31 cellular contexts compared by ENCODE assay signal in the genomic region with DNA sequence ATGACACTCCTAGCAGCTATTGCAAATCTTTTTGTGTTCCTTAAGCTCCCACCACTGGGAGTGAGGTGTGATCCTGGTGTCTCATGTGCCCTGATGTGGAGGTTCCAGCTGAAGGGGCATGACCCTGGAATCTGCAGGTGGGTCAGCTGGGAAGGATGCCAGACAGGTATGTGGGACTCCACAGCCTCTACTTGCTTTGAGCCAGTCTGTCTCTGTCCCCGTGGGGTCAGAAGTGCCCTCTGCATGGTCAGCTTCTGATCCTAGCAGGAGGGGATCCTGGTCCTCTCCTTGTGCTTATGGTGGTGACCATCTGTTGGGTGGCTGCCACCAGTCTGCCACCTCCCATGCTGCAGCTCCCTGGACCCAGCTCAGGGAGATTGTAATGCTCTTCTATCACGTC.
"Had no signal": no experiment of that assay in that cellular context is flagged by ENCODE, and none has a peak within 500 bp of the region (broad histone marks: within the 10 kb centered on the region; RNA-seq: fewer than 3 reads in every experiment).

No MANE protein-coding gene starts in this region.

- ATAC-seq: activated CD4-positive, alpha-beta T cell treated with anti-CD3 and anti-CD28 coated beads for 36 hours; activated CD8-positive, alpha-beta T cell treated with anti-CD3 and anti-CD28 coated beads, Interleukin-2, amount 10 ng/mL, durations not matched to agents 7 days and 5 days; activated T-cell treated with anti-CD3 and anti-CD28 coated beads, Interleukin-2, amount 50 U/mL, for 4 hours; activated T-helper 17 cell treated with anti-CD3 and anti-CD28 coated beads, Interleukin-2, amount 50 U/mL, for 72 hours; T-helper 17 cell had no signal

- H3K36me3 ChIP-seq: brain microvascular endothelial cell had no signal

- H3K4me1 Mint-ChIP-seq: activated CD4-positive, alpha-beta T cell treated with anti-CD3 and anti-CD28 coated beads for 36 hours; activated CD4-positive, alpha-beta T cell treated with anti-CD3 and anti-CD28 coated beads, Interleukin-2, amount 10 ng/mL, durations not matched to agents 24 days and 14 days; activated T-helper 17 cell treated with anti-CD3 and anti-CD28 coated beads, Interleukin-2, amount 50 U/mL, for 72 hours; central memory CD8-positive, alpha-beta T cell; T-helper 17 cell had no signal

- DNase-seq: activated CD4-positive, alpha-beta memory T cell treated with anti-CD3 and anti-CD28 coated beads for 36 hours; activated CD4-positive, alpha-beta T cell treated with anti-CD3 and anti-CD28 coated beads for 36 hours; activated CD4-positive, alpha-beta T cell treated with anti-CD3 and anti-CD28 coated beads, Interleukin-2, amount 10 ng/mL, durations not matched to agents 24 days and 14 days; activated CD4-positive, CD25-positive, alpha-beta regulatory T cell; activated CD4-positive, CD25-positive, alpha-beta regulatory T cell treated with anti-CD3 and anti-CD28 coated beads, Interleukin-2, amount 50 U/mL, for 72 hours; activated CD8-positive, alpha-beta T cell treated with anti-CD3 and anti-CD28 coated beads, Interleukin-2, amount 10 ng/mL, durations not matched to agents 7 days and 5 days; activated effector memory CD4-positive, alpha-beta T cell treated with Interleukin-2 at 50 U/mL for 16 hours; activated gamma-delta T cell treated with Interleukin-2 at 50 U/mL for 16 hours; activated naive CD4-positive, alpha-beta T cell treated with anti-CD3 and anti-CD28 coated beads, Interleukin-2, amount 50 U/mL, for 16 hours; activated naive CD4-positive, alpha-beta T cell treated with Interleukin-2 at 50 U/mL for 16 hours; activated T-cell treated with anti-CD3 and anti-CD28 coated beads, Interleukin-2, amount 50 U/mL, for 4 hours; amniotic stem cell; anterior cingulate cortex; brain microvascular endothelial cell; cortex of kidney; dermis blood vessel endothelial cell; effector CD8-positive, alpha-beta T cell; head of caudate nucleus; T-helper 1 cell; T-helper 17 cell; T1000 had no signal

- H3K27me3 ChIP-seq: brain microvascular endothelial cell had no signal

- FAIRE-seq: astrocyte, bronchial epithelial cell, endometrium, endothelial cell of umbilical vein, frontal cortex had no signal

- H3K36me3 Mint-ChIP-seq: activated CD4-positive, alpha-beta memory T cell treated with anti-CD3 and anti-CD28 coated beads for 36 hours; activated naive CD8-positive, alpha-beta T cell had no signal

- H3K27ac ChIP-seq: brain microvascular endothelial cell, epithelial cell of prostate had no signal

- H3K4me3 Mint-ChIP-seq: activated CD4-positive, alpha-beta memory T cell treated with anti-CD3 and anti-CD28 coated beads for 36 hours; activated CD4-positive, alpha-beta T cell treated with anti-CD3 and anti-CD28 coated beads for 36 hours; activated CD4-positive, alpha-beta T cell treated with anti-CD3 and anti-CD28 coated beads, Interleukin-2, amount 10 ng/mL, durations not matched to agents 24 days and 14 days; activated CD8-positive, alpha-beta T cell treated with anti-CD3 and anti-CD28 coated beads, Interleukin-2, amount 10 ng/mL, durations not matched to agents 7 days and 5 days; activated naive CD8-positive, alpha-beta T cell; activated T-cell treated with anti-CD3 and anti-CD28 coated beads, Interleukin-2, amount 50 U/mL, for 4 hours; activated T-helper 17 cell treated with anti-CD3 and anti-CD28 coated beads, Interleukin-2, amount 50 U/mL, for 72 hours; central memory CD8-positive, alpha-beta T cell; T-helper 17 cell; T-helper 2 cell treated with Interferon-gamma antibody and Interleukin-4, amounts not matched to agents 5 μg/mL and 100 μg/mL, for 36 hours had no signal

- H3K27ac Mint-ChIP-seq: activated CD4-positive, alpha-beta memory T cell treated with anti-CD3 and anti-CD28 coated beads for 36 hours; activated CD4-positive, alpha-beta T cell treated with anti-CD3 and anti-CD28 coated beads for 36 hours; activated CD4-positive, alpha-beta T cell treated with anti-CD3 and anti-CD28 coated beads, Interleukin-2, amount 10 ng/mL, durations not matched to agents 24 days and 14 days; activated CD8-positive, alpha-beta T cell treated with anti-CD3 and anti-CD28 coated beads, Interleukin-2, amount 10 ng/mL, durations not matched to agents 7 days and 5 days; activated naive CD8-positive, alpha-beta T cell; activated T-helper 17 cell treated with anti-CD3 and anti-CD28 coated beads, Interleukin-2, amount 50 U/mL, for 72 hours; T-helper 17 cell; T-helper 2 cell treated with Interferon-gamma antibody and Interleukin-4, amounts not matched to agents 5 μg/mL and 100 μg/mL, for 36 hours had no signal

- H3K9me3 Mint-ChIP-seq: activated CD4-positive, alpha-beta T cell treated with anti-CD3 and anti-CD28 coated beads, Interleukin-2, amount 10 ng/mL, durations not matched to agents 24 days and 14 days; T-helper 2 cell treated with Interferon-gamma antibody and Interleukin-4, amounts not matched to agents 5 μg/mL and 100 μg/mL, for 36 hours had no signal
